In genomic region chr12:6851153-6851920, GRCh38 we compare ENCODE assay signal across 1 cellular context.
TF ChIP-seq lines count a peak whose summit lies in the region.

Gene CDCA3, minus strand, starts transcription at chr12:6851286. Its CDS starts 334 bp downstream, at chr12:6850952.

TF ChIP-seq in GM12878, 131 proteins besides CTCF, POLR2A, EP300 and RAD21 (continued from another document and continues in another):
- no peak for TF ChIP-seq SREBF2 (IDR thresholded peaks at IDR 0.05; ENCODE audit: low read length)
- no peak for TF ChIP-seq HDAC2 (IDR thresholded peaks at IDR 0.05)
- peak; percentile 92 for TF ChIP-seq CREB1 (IDR thresholded peaks at IDR 0.05; ENCODE audit: low read depth)
- TF ChIP-seq, protein P1, sequence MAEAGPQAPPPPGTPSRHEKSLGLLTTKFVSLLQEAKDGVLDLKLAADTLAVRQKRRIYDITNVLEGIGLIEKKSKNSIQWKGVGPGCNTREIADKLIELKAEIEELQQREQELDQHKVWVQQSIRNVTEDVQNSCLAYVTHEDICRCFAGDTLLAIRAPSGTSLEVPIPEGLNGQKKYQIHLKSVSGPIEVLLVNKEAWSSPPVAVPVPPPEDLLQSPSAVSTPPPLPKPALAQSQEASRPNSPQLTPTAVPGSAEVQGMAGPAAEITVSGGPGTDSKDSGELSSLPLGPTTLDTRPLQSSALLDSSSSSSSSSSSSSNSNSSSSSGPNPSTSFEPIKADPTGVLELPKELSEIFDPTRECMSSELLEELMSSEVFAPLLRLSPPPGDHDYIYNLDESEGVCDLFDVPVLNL (IDR thresholded peaks at IDR 0.05; ENCODE audit: low read depth, low read length): peak; percentile 100
- peak; percentile 99 for TF ChIP-seq SP1 (IDR thresholded peaks at IDR 0.05; ENCODE audit: low read depth, low read length)
- TF ChIP-seq TAF1 (IDR thresholded peaks at IDR 0.05; ENCODE audit: borderline replicate concordance, low read depth, low read length): peak; percentile 38; the same call in 1 of the 2 replicates
- TF ChIP-seq MXI1 (IDR thresholded peaks at IDR 0.05; ENCODE audit: low read depth, low read length): peak; percentile 52; the same call in 1 of the 2 replicates
- no peak for TF ChIP-seq MEF2B (IDR thresholded peaks at IDR 0.05; ENCODE audit: partially characterized antibody, poor library complexity, severe bottlenecking)
- peak; percentile 81 for TF ChIP-seq CEBPZ (IDR thresholded peaks at IDR 0.05; ENCODE audit: low read depth, low read length)
- peak; percentile 77 for TF ChIP-seq POLR2AphosphoS2 (IDR thresholded peaks at IDR 0.05; ENCODE audit: low read depth, low read length)
- peak; percentile 95 for TF ChIP-seq FOS (IDR thresholded peaks at IDR 0.05; ENCODE audit: borderline replicate concordance, extremely low read depth, insufficient read length)
- no peak for TF ChIP-seq CBX3 (IDR thresholded peaks at IDR 0.05; ENCODE audit: borderline replicate concordance, low read depth)
- TF ChIP-seq SUZ12 (IDR thresholded peaks at IDR 0.05; ENCODE audit: unreplicated experiment): no peak
- TF ChIP-seq SIN3A (IDR thresholded peaks at IDR 0.05; ENCODE audit: low read depth, low read length): peak; percentile 99
- TF ChIP-seq CHD2 (IDR thresholded peaks at IDR 0.05; ENCODE audit: borderline replicate concordance, low read depth, low read length): peak; percentile 97
- TF ChIP-seq GATAD2B (conservative IDR thresholded peaks at IDR 0.05; ENCODE audit: low read depth): peak; percentile 9; the same call in 1 of the 2 replicates
- peak; percentile 88 for TF ChIP-seq CREM (IDR thresholded peaks at IDR 0.05; ENCODE audit: low read depth)
- TF ChIP-seq SMAD1 (IDR thresholded peaks at IDR 0.05; ENCODE audit: low read depth, partially characterized antibody): peak; percentile 64
- no peak for TF ChIP-seq ASH2L (IDR thresholded peaks at IDR 0.05; ENCODE audit: borderline replicate concordance, low read depth)
- TF ChIP-seq KLF5 (IDR thresholded peaks at IDR 0.05; ENCODE audit: partially characterized antibody): peak; percentile 13
- TF ChIP-seq JUND (IDR thresholded peaks at IDR 0.05; ENCODE audit: low read depth, low read length): no peak
- TF ChIP-seq HDGF (IDR thresholded peaks at IDR 0.05): peak; percentile 12; the same call in 1 of the 2 replicates
- TF ChIP-seq PML (IDR thresholded peaks at IDR 0.05; ENCODE audit: low read length): no peak
- 0 out of 2 replicates have a peak, but pooled peaks have one; percentile 57 for TF ChIP-seq CHD1 (IDR thresholded peaks at IDR 0.05; ENCODE audit: low read depth, low read length)
- TF ChIP-seq, protein P2, sequence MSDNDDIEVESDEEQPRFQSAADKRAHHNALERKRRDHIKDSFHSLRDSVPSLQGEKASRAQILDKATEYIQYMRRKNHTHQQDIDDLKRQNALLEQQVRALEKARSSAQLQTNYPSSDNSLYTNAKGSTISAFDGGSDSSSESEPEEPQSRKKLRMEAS (IDR thresholded peaks at IDR 0.05; ENCODE audit: low read depth, low read length): 0 out of 2 replicates have a peak, but pooled peaks have one; percentile 44
- TF ChIP-seq, protein P3, sequence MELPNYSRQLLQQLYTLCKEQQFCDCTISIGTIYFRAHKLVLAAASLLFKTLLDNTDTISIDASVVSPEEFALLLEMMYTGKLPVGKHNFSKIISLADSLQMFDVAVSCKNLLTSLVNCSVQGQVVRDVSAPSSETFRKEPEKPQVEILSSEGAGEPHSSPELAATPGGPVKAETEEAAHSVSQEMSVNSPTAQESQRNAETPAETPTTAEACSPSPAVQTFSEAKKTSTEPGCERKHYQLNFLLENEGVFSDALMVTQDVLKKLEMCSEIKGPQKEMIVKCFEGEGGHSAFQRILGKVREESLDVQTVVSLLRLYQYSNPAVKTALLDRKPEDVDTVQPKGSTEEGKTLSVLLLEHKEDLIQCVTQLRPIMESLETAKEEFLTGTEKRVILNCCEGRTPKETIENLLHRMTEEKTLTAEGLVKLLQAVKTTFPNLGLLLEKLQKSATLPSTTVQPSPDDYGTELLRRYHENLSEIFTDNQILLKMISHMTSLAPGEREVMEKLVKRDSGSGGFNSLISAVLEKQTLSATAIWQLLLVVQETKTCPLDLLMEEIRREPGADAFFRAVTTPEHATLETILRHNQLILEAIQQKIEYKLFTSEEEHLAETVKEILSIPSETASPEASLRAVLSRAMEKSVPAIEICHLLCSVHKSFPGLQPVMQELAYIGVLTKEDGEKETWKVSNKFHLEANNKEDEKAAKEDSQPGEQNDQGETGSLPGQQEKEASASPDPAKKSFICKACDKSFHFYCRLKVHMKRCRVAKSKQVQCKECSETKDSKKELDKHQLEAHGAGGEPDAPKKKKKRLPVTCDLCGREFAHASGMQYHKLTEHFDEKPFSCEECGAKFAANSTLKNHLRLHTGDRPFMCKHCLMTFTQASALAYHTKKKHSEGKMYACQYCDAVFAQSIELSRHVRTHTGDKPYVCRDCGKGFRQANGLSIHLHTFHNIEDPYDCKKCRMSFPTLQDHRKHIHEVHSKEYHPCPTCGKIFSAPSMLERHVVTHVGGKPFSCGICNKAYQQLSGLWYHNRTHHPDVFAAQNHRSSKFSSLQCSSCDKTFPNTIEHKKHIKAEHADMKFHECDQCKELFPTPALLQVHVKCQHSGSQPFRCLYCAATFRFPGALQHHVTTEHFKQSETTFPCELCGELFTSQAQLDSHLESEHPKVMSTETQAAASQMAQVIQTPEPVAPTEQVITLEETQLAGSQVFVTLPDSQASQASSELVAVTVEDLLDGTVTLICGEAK (IDR thresholded peaks at IDR 0.05; ENCODE audit: borderline replicate concordance): peak; percentile 44; the same call in 1 of the 2 replicates
- TF ChIP-seq RFX5 (IDR thresholded peaks at IDR 0.05; ENCODE audit: low read depth, low read length): 0 out of 2 replicates have a peak, but pooled peaks have one; percentile 47
- peak; percentile 6; the same call in 1 of the 2 replicates for TF ChIP-seq PAX5 (IDR thresholded peaks at IDR 0.05; ENCODE audit: borderline replicate concordance, low read depth, low read length)
- TF ChIP-seq SIX5 (IDR thresholded peaks at IDR 0.05; ENCODE audit: low read depth, low read length, severe bottlenecking): no peak
- TF ChIP-seq CHD4 (IDR thresholded peaks at IDR 0.05): no peak
- TF ChIP-seq YY1 (IDR thresholded peaks at IDR 0.05; ENCODE audit: low read depth, low read length): 0 out of 2 replicates have a peak, but pooled peaks have one; percentile 20
- peak; percentile 99 for TF ChIP-seq NKRF (conservative IDR thresholded peaks at IDR 0.05)
- peak; percentile 56 for TF ChIP-seq CBFB (IDR thresholded peaks at IDR 0.05; ENCODE audit: low read depth)
- no peak for TF ChIP-seq TCF3 (IDR thresholded peaks at IDR 0.05; ENCODE audit: borderline replicate concordance, insufficient read depth, low read depth, low read length)
- TF ChIP-seq POU2F2 (IDR thresholded peaks at IDR 0.05; ENCODE audit: borderline replicate concordance, low read depth, low read length): peak; percentile 80; the same call in 1 of the 3 replicates
- TF ChIP-seq RCOR1 (conservative IDR thresholded peaks at IDR 0.05; ENCODE audit: low read depth, low read length): no peak
- no peak for TF ChIP-seq IRF4 (IDR thresholded peaks at IDR 0.05; ENCODE audit: low read depth, low read length)
- TF ChIP-seq MTA2 (IDR thresholded peaks at IDR 0.05; ENCODE audit: low read depth): 0 out of 2 replicates have a peak, but pooled peaks have one; percentile 7
- no peak for TF ChIP-seq NRF1 (conservative IDR thresholded peaks at IDR 0.05; ENCODE audit: low read depth, low read length)
- TF ChIP-seq ESRRA (IDR thresholded peaks at IDR 0.05; ENCODE audit: low read length): 0 out of 2 replicates have a peak, but pooled peaks have one; percentile 67
- TF ChIP-seq HCFC1 (IDR thresholded peaks at IDR 0.05; ENCODE audit: low read length): 0 out of 2 replicates have a peak, but pooled peaks have one; percentile 30
- peak; percentile 22; the same call in 1 of the 2 replicates for TF ChIP-seq RELB (IDR thresholded peaks at IDR 0.05; ENCODE audit: low read depth)
- TF ChIP-seq, protein P4, sequence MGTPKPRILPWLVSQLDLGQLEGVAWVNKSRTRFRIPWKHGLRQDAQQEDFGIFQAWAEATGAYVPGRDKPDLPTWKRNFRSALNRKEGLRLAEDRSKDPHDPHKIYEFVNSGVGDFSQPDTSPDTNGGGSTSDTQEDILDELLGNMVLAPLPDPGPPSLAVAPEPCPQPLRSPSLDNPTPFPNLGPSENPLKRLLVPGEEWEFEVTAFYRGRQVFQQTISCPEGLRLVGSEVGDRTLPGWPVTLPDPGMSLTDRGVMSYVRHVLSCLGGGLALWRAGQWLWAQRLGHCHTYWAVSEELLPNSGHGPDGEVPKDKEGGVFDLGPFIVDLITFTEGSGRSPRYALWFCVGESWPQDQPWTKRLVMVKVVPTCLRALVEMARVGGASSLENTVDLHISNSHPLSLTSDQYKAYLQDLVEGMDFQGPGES (IDR thresholded peaks at IDR 0.05): peak; percentile 95
- no peak for TF ChIP-seq MTA3 (IDR thresholded peaks at IDR 0.05; ENCODE audit: borderline replicate concordance, low read length)
- peak; percentile 92 for TF ChIP-seq NFYA (IDR thresholded peaks at IDR 0.05; ENCODE audit: borderline replicate concordance, low read depth, low read length)
- peak; percentile 47; the same call in 1 of the 2 replicates for TF ChIP-seq ZNF687 (IDR thresholded peaks at IDR 0.05)
